Comparison of ENCODE assay signal across 9 cellular contexts in genomic region chr3:37922721-37923575, GRCh38.
DNase-seq lines count a peak whose midpoint lies in the region; ATAC-seq and TF ChIP-seq lines count a peak whose summit lies in the region.
"Had no signal": no experiment of that assay in that cellular context is flagged by ENCODE, and none has a peak within 500 bp of the region (broad histone marks: within the 10 kb centered on the region; RNA-seq: fewer than 3 reads in every experiment).

No MANE protein-coding gene starts in this region.

- POLR2A ChIA-PET in CD4-positive, alpha-beta T cell (lab: Charles Lee): interaction anchor here (0.5 kb wide), 1 partner anchor 978 kb away, joined by 3 read pairs; no protein-coding TSS in a partner anchor

- no peak overlapping the region for H3K4me2 ChIP-seq in hepatocyte

- CTCF ChIA-PET in CD4-positive, alpha-beta T cell (lab: Charles Lee): interaction anchor here (0.8 kb wide), 1 partner anchor 26 kb away, joined by 4 read pairs; no protein-coding TSS in a partner anchor

- H3K9ac ChIP-seq in liver (ENCODE audit: low read depth in 1 of 2, low read length in 2 of 2): no peak overlapping the region

- H3K9me3 Mint-ChIP-seq in CD4-positive, alpha-beta T cell: no peaks in the 10 kb centered on the region

- intact Hi-C loops in CD4-positive, alpha-beta T cell (cut with DNase I, micrococcal nuclease): no loop called here

- no peaks in the 10 kb centered on the region for H3K4me1 Mint-ChIP-seq in CD4-positive, alpha-beta T cell (ENCODE audit: low read depth)

- peaks cover 56% of the 10 kb centered on the region for H3K79me2 ChIP-seq in hepatocyte

- H3K27me3 ChIP-seq in liver (ENCODE audit: control insufficient read depth in 4 of 4, insufficient read depth in 4 of 4, low read length in 3 of 4) (no peaks in the 10 kb centered on the region), hepatocyte (no peaks in the 10 kb centered on the region)
- no peaks in the 10 kb centered on the region for H3K27me3 ChIP-seq in CD4-positive, alpha-beta T cell (ENCODE audit: control insufficient read depth, insufficient read depth, low read length)

- no peak for ATAC-seq in HG02759 (IDR thresholded peaks at IDR 0.05; ENCODE audit: unreplicated experiment)
- ATAC-seq in HG03354 (IDR thresholded peaks at IDR 0.05; ENCODE audit: poor library complexity, severe bottlenecking, unreplicated experiment): no peak
- ATAC-seq in CD4-positive, alpha-beta T cell (ENCODE audit: poor library complexity): no peak

- no peaks in the 10 kb centered on the region for H3K27me3 Mint-ChIP-seq in CD4-positive, alpha-beta T cell

- H3K27ac Mint-ChIP-seq in CD4-positive, alpha-beta T cell: no peak overlapping the region

- H3K4me3 ChIP-seq in liver (ENCODE audit: low read depth in 1 of 3, low read length in 3 of 3) (no peak overlapping the region), hepatocyte (no peak overlapping the region)

- DNase-seq in M059J (ENCODE audit: low read depth) (peak; percentile 32), caudate nucleus (lab: John Stamatoyannopoulos, UW) (peak in 11 of 61 donors; percentile 16 to 75 (median 36)), hepatocyte (ENCODE audit: low spot score) (no peak)
- no peak for DNase-seq in CD4-positive, alpha-beta T cell
- DNase-seq: NCI-H748 treated with DMSO at 0.1 percent for 48 hours had no signal

- peak overlapping the region; percentile 89 for H3K27ac ChIP-seq in caudate nucleus (ENCODE audit: low read depth, low read length)
- H3K27ac ChIP-seq in liver (ENCODE audit: low read depth in 1 of 2, low read length in 2 of 2): peak overlapping the region; percentile 1 to 35
- peak overlapping the region; percentile 89 for H3K27ac ChIP-seq in temporal lobe (ENCODE audit: low read depth, low read length)
- H3K27ac ChIP-seq in CD4-positive, alpha-beta T cell (ENCODE audit: low read depth, low read length): no peak overlapping the region
- no peak overlapping the region for H3K27ac ChIP-seq in hepatocyte

- TF ChIP-seq RAD21 in liver (IDR thresholded peaks at IDR 0.05): peak in 1 of 2 donors; percentile 44

- WGBS in liver: 43% methylated on average over 5 of the region's 5 CpGs
- WGBS in hepatocyte (ENCODE audit: low lambda C conversion rate, missing lambda C conversion rate): 66% methylated on average over 5 of the region's 5 CpGs

- no peak overlapping the region for H2AFZ ChIP-seq in hepatocyte

- H3K9me2 ChIP-seq in hepatocyte (replicated peaks; ENCODE audit: insufficient read depth): no peaks in the 10 kb centered on the region

- no peaks in the 10 kb centered on the region for H3K36me3 Mint-ChIP-seq in CD4-positive, alpha-beta T cell (ENCODE audit: low read depth)

- H3K4me1 ChIP-seq in liver (ENCODE audit: control insufficient read depth in 4 of 4, insufficient read depth in 4 of 4, low read length in 3 of 4) (peaks cover 4 to 43% (median 35%) of the 10 kb centered on the region in 4 donors), hepatocyte (ENCODE audit: insufficient read depth) (peaks cover 32% of the 10 kb centered on the region)

- no peaks in the 10 kb centered on the region for H4K20me1 ChIP-seq in hepatocyte (ENCODE audit: insufficient read depth, poor library complexity, severe bottlenecking)

- H3K36me3 ChIP-seq in liver (ENCODE audit: control insufficient read depth in 4 of 4, insufficient read depth in 3 of 4, low read depth in 1 of 4, low read length in 3 of 4) (no peaks in the 10 kb centered on the region), hepatocyte (replicated peaks; ENCODE audit: insufficient read depth, low read depth) (no peaks in the 10 kb centered on the region)

- H3K4me3 Mint-ChIP-seq in CD4-positive, alpha-beta T cell: no peak overlapping the region

- TF ChIP-seq CTCF in liver (IDR thresholded peaks at IDR 0.05; ENCODE audit: low read depth, low read length, missing input control) (no peak), hepatocyte (IDR thresholded peaks at IDR 0.05; ENCODE audit: poor library complexity) (no peak)
- no peak for TF ChIP-seq CTCF in CD4-positive, alpha-beta T cell (IDR thresholded peaks at IDR 0.05)

- H3K9me3 ChIP-seq in liver (ENCODE audit: control insufficient read depth in 4 of 4, low read length in 3 of 4) (no peaks in the 10 kb centered on the region), hepatocyte (ENCODE audit: low read depth) (no peaks in the 10 kb centered on the region)
- no peaks in the 10 kb centered on the region for H3K9me3 ChIP-seq in CD4-positive, alpha-beta T cell (ENCODE audit: control insufficient read depth, low read length)

TF ChIP-seq in liver, 16 proteins besides CTCF, POLR2A, EP300 and RAD21:
- TF ChIP-seq HNF4A (conservative IDR thresholded peaks at IDR 0.05) (peak in 1 of 2 donors; percentile 5), TAF1 (conservative IDR thresholded peaks at IDR 0.05) (no peak), ZBTB33 (IDR thresholded peaks at IDR 0.05) (no peak), HNF4G (IDR thresholded peaks at IDR 0.05) (no peak), FOXA2 (IDR thresholded peaks at IDR 0.05) (no peak), NR2F2 (IDR thresholded peaks at IDR 0.05) (no peak), YY1 (IDR thresholded peaks at IDR 0.05) (no peak), JUND (IDR thresholded peaks at IDR 0.05) (no peak), GABPA (IDR thresholded peaks at IDR 0.05 in 1 of 2, conservative IDR thresholded peaks at IDR 0.05 in 1 of 2) (no peak), RXRA (IDR thresholded peaks at IDR 0.05) (no peak), EGR1 (IDR thresholded peaks at IDR 0.05; ENCODE audit: low read depth in 2 of 2) (no peak), MAX (IDR thresholded peaks at IDR 0.05) (no peak), REST (IDR thresholded peaks at IDR 0.05) (peak; percentile 47), SP1 (IDR thresholded peaks at IDR 0.05) (no peak), ATF3 (IDR thresholded peaks at IDR 0.05) (no peak)

Comparison
In these comparisons a context has a peak if more than half of its experiments do, and no peak if none do; other contexts are left out.
1. H3K27ac ChIP-seq: peak in caudate nucleus (single experiment), liver (2 of 2) and temporal lobe (single experiment); none in CD4-positive, alpha-beta T cell (single experiment) and hepatocyte (single experiment).